ENCODE assay signal across 20 cellular contexts in genomic region chr3:129528589-129529100, GRCh38. TPM values are rescaled to one million over a fixed set of nuclear protein-coding genes. Genes with fewer than 3 reads are reported as not detected.
"Had no signal": no experiment of that assay in that cellular context is flagged by ENCODE, and none has a peak within 500 bp of the region (broad histone marks: within the 10 kb centered on the region; RNA-seq: fewer than 3 reads in every experiment).

TSS of gene RHO (plus strand) at chr3:129528639. CDS start at chr3:129528734, 95 bp downstream.

- H3K27ac ChIP-seq: adrenal gland, cardiac muscle cell, esophagus squamous epithelium, hepatocyte, left lung, stomach, testis had no signal

- DNase-seq: activated CD4-positive, alpha-beta T cell treated with anti-CD3 and anti-CD28 coated beads, Interleukin-2, amount 10 ng/mL, durations not matched to agents 7 days and 5 days; activated CD4-positive, CD25-positive, alpha-beta regulatory T cell; activated CD8-positive, alpha-beta memory T cell treated with anti-CD3 and anti-CD28 coated beads for 24 hours; activated naive CD4-positive, alpha-beta T cell treated with anti-CD3 and anti-CD28 coated beads, Interleukin-2, amount 10 ng/mL, durations not matched to agents 7 days and 5 days; adrenal gland; esophagus squamous epithelium; kidney; stimulated activated CD4-positive, alpha-beta T cell treated with anti-CD3 and anti-CD28 coated beads, Interleukin-2, amount 100 ng/mL, for 48 hours; stomach; testis had no signal

- H3K36me3 Mint-ChIP-seq: activated naive CD4-positive, alpha-beta T cell treated with anti-CD3 and anti-CD28 coated beads, Interleukin-2, amount 10 ng/mL, durations not matched to agents 7 days and 5 days had no signal

- H3K4me1 ChIP-seq: adrenal gland, testis had no signal

- H3K27me3 ChIP-seq: adrenal gland, cardiac muscle cell, esophagus squamous epithelium, hepatocyte, left lung, SJSA1, stomach, testis had no signal

- H3K36me3 ChIP-seq: adrenal gland, cardiac muscle cell, esophagus squamous epithelium, left lung, SJSA1, stomach had no signal

- H3K4me2 ChIP-seq: hepatocyte had no signal

- H3K27ac Mint-ChIP-seq: activated CD4-positive, alpha-beta T cell treated with anti-CD3 and anti-CD28 coated beads, Interleukin-2, amount 10 ng/mL, durations not matched to agents 7 days and 5 days; activated naive CD4-positive, alpha-beta T cell treated with anti-CD3 and anti-CD28 coated beads, Interleukin-2, amount 10 ng/mL, durations not matched to agents 7 days and 5 days; T-helper 2 cell treated with Interferon-gamma antibody and Interleukin-4, amounts not matched to agents 5 μg/mL and 100 μg/mL, for 36 hours had no signal

- H2AFZ ChIP-seq: hepatocyte had no signal

- ATAC-seq: left lung had no signal

- H3K4me3 ChIP-seq: adrenal gland, cardiac muscle cell, esophagus squamous epithelium, hepatocyte, left lung, SJSA1, stomach, testis had no signal

- H3K4me1 Mint-ChIP-seq: activated CD4-positive, alpha-beta T cell treated with anti-CD3 and anti-CD28 coated beads, Interleukin-2, amount 10 ng/mL, durations not matched to agents 7 days and 5 days; activated naive CD4-positive, alpha-beta T cell treated with anti-CD3 and anti-CD28 coated beads, Interleukin-2, amount 10 ng/mL, durations not matched to agents 7 days and 5 days had no signal

- H3K9me3 Mint-ChIP-seq: activated CD4-positive, alpha-beta T cell treated with anti-CD3 and anti-CD28 coated beads, Interleukin-2, amount 10 ng/mL, durations not matched to agents 7 days and 5 days; activated naive CD4-positive, alpha-beta T cell treated with anti-CD3 and anti-CD28 coated beads, Interleukin-2, amount 10 ng/mL, durations not matched to agents 7 days and 5 days; T-helper 2 cell treated with Interferon-gamma antibody and Interleukin-4, amounts not matched to agents 5 μg/mL and 100 μg/mL, for 36 hours had no signal

- H3K27me3 Mint-ChIP-seq: activated CD4-positive, alpha-beta T cell treated with anti-CD3 and anti-CD28 coated beads, Interleukin-2, amount 10 ng/mL, durations not matched to agents 7 days and 5 days had no signal

- H3K9me3 ChIP-seq: adrenal gland, esophagus squamous epithelium, left lung, SJSA1, stomach, testis had no signal

- H3K4me3 Mint-ChIP-seq: activated CD4-positive, alpha-beta T cell treated with anti-CD3 and anti-CD28 coated beads, Interleukin-2, amount 10 ng/mL, durations not matched to agents 7 days and 5 days; activated naive CD4-positive, alpha-beta T cell treated with anti-CD3 and anti-CD28 coated beads, Interleukin-2, amount 10 ng/mL, durations not matched to agents 7 days and 5 days; T-helper 2 cell treated with Interferon-gamma antibody and Interleukin-4, amounts not matched to agents 5 μg/mL and 100 μg/mL, for 36 hours had no signal

RNA-seq across cellular contexts. Expression of gene RHO, which starts in this region (rescaled TPM):
- total RNA-seq: activated CD4-positive, alpha-beta T cell treated with anti-CD3 and anti-CD28 coated beads, Interleukin-2, amount 10 ng/mL, durations not matched to agents 7 days and 5 days; adrenal gland; cardiac muscle cell; endothelial cell of umbilical vein; esophagus squamous epithelium; fibroblast of villous mesenchyme; glomerular endothelial cell; hepatocyte; kidney; left lung; mesenteric fat pad; SJSA1; stomach; ureter had no signal
- polyA plus RNA-seq: adrenal gland, cardiac muscle cell, endothelial cell of umbilical vein, stomach had no signal
